9 cellular contexts compared by ENCODE assay signal in the genomic region with DNA sequence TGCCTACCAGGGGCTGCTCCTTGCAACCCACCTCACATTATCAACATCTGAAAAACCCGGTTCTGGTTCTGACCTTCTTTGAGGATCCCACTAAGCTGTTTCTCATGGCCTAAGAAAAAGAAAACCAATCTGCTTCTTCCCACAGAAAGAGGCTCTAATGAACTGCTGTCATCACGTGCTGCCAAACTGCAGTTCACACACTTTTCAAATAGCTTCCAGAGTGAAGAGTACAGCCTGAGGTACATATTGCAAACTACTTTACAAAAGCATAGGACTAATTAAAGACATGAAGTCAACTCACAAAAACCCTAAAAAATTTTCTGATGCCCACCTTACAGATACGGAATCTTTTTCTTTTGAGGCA. TPM values are rescaled to one million over a fixed set of nuclear protein-coding genes. Genes with fewer than 3 reads are reported as not detected.
DNase-seq lines count a peak whose midpoint lies in the region; ATAC-seq lines count a peak whose summit lies in the region.
"Had no signal": no experiment of that assay in that cellular context is flagged by ENCODE, and none has a peak within 500 bp of the region (broad histone marks: within the 10 kb centered on the region; RNA-seq: fewer than 3 reads in every experiment).

No MANE protein-coding gene starts in this region.

- H3K27ac ChIP-seq in skin epidermis = peak overlapping the region in 13 of 21 experiments; percentile 12 to 81 (median 56)

- H3K4me3 Mint-ChIP-seq in activated CD8-positive, alpha-beta T cell treated with anti-CD3 and anti-CD28 coated beads, Interleukin-2, amount 10 ng/mL, durations not matched to agents 7 days and 5 days = peak overlapping the region; percentile 74
- H3K4me3 Mint-ChIP-seq: GM23338 had no signal

- DNase-seq in activated CD8-positive, alpha-beta T cell treated with anti-CD3 and anti-CD28 coated beads, Interleukin-2, amount 10 ng/mL, durations not matched to agents 7 days and 5 days = no peak
- no peak for DNase-seq in hepatic stellate cell (ENCODE audit: low spot score)
- no peak for DNase-seq in HCEC 1CT
- DNase-seq: NCI-H774 had no signal

- POLR2A ChIA-PET in activated CD8-positive, alpha-beta T cell treated with anti-CD3 and anti-CD28 coated beads, Interleukin-2, amount 10 ng/mL, durations not matched to agents 7 days and 5 days (lab: Charles Lee) = interaction anchor here (1.0 to 6.9 kb wide), 10 partner anchors 9 to 212 kb away, joined by 3 to 97 read pairs (median 6); a partner anchor contains a TSS

- ATAC-seq in GM18909 (IDR thresholded peaks at IDR 0.05; ENCODE audit: poor library complexity, unreplicated experiment) (peak; percentile 18), HG02870 (IDR thresholded peaks at IDR 0.05; ENCODE audit: unreplicated experiment) (peak; percentile 8), HG02840 (IDR thresholded peaks at IDR 0.05; ENCODE audit: low FRiP score, unreplicated experiment) (no peak)
- ATAC-seq in activated CD8-positive, alpha-beta T cell treated with anti-CD3 and anti-CD28 coated beads, Interleukin-2, amount 10 ng/mL, durations not matched to agents 7 days and 5 days = peak; percentile 15
- ATAC-seq: GM23338 had no signal

- H3K9me3 Mint-ChIP-seq in activated CD8-positive, alpha-beta T cell treated with anti-CD3 and anti-CD28 coated beads, Interleukin-2, amount 10 ng/mL, durations not matched to agents 7 days and 5 days (ENCODE audit: insufficient read depth) = no peaks in the 10 kb centered on the region
- H3K9me3 Mint-ChIP-seq: GM23338 had no signal

- peaks cover 85% of the 10 kb centered on the region for H3K4me1 Mint-ChIP-seq in activated CD8-positive, alpha-beta T cell treated with anti-CD3 and anti-CD28 coated beads, Interleukin-2, amount 10 ng/mL, durations not matched to agents 7 days and 5 days (ENCODE audit: low read depth)
- H3K4me1 Mint-ChIP-seq: GM23338 had no signal

- H3K4me3 ChIP-seq in skin epidermis = no peak overlapping the region
- H3K4me3 ChIP-seq: GM23338 had no signal

- H3K36me3 Mint-ChIP-seq in activated CD8-positive, alpha-beta T cell treated with anti-CD3 and anti-CD28 coated beads, Interleukin-2, amount 10 ng/mL, durations not matched to agents 7 days and 5 days (ENCODE audit: low read depth) = peaks cover 64% of the 10 kb centered on the region

- CTCF ChIA-PET in activated CD8-positive, alpha-beta T cell treated with anti-CD3 and anti-CD28 coated beads, Interleukin-2, amount 10 ng/mL, durations not matched to agents 7 days and 5 days (lab: Charles Lee) = interaction anchor here (1.2 to 12.2 kb wide), 7 partner anchors 9 to 210 kb away, joined by 3 to 145 read pairs (median 17); a partner anchor contains a TSS

- no peaks in the 10 kb centered on the region for H3K27me3 Mint-ChIP-seq in activated CD8-positive, alpha-beta T cell treated with anti-CD3 and anti-CD28 coated beads, Interleukin-2, amount 10 ng/mL, durations not matched to agents 7 days and 5 days (ENCODE audit: low read depth)

- H3K27ac Mint-ChIP-seq in activated CD8-positive, alpha-beta T cell treated with anti-CD3 and anti-CD28 coated beads, Interleukin-2, amount 10 ng/mL, durations not matched to agents 7 days and 5 days = peak overlapping the region; percentile 99
- H3K27ac Mint-ChIP-seq: GM23338 had no signal

RNA-seq across cellular contexts. Expression of a gene that starts 36.7 kb away (rescaled TPM):
- 10 to 100 TPM; 49.8 to 55.9 TPM for total RNA-seq in activated CD8-positive, alpha-beta T cell treated with anti-CD3 and anti-CD28 coated beads, Interleukin-2, amount 10 ng/mL, durations not matched to agents 7 days and 5 days

RNA-seq across cellular contexts. Expression of a gene that starts 36.9 kb away (rescaled TPM):
- total RNA-seq in activated CD8-positive, alpha-beta T cell treated with anti-CD3 and anti-CD28 coated beads, Interleukin-2, amount 10 ng/mL, durations not matched to agents 7 days and 5 days = 10 to 100 TPM; 18.7 to 23.1 TPM
